1 cellular context compared by ENCODE assay signal in the genomic region with DNA sequence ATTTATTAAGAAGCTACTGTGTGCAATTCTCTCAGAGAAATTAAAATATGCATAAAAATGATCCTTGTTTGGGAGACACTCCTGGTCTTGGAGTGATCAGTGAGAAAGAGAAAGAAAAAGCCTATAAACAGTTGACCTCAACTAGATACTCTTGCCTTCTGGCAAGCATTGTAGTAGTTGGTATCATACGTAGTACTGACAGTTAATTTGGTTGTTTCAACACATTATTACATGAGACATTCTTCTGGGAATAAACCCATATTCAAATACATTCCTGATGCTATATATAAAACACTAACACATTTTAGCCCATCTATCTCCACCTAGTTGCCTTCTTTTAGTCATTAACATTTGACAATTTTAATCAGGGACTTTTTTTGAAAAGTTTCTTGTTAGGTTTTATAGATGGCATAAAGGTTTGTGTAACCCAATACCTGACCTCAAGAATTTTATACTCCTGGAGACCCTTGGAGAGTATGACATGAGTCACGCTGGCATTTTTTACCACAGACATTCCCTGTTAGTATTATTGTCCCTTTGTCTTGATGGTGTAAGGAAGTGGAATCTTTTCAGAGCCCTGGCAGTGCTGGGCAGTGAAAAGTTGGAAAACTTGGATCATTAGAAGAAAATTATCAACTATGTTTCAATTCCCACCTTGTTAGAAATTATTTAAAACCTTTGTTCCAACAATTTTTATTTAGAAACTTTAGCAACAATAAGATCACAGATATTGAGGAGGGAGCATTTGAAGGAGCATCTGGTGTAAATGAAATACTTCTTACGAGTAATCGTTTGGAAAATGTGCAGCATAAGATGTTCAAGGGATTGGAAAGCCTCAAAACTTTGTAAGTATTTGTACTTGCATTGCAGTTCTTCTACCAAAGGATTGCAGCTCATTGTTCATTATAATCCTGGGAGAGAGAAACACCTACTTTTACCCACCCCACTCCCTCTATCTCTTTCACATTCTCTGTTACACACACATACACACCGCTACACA.
TF ChIP-seq lines count a peak whose summit lies in the region.

No MANE protein-coding gene starts in this region.

TF ChIP-seq in IMR-90, 13 proteins besides CTCF, POLR2A, EP300 and RAD21 (continued from another document):
- TF ChIP-seq, protein P1, sequence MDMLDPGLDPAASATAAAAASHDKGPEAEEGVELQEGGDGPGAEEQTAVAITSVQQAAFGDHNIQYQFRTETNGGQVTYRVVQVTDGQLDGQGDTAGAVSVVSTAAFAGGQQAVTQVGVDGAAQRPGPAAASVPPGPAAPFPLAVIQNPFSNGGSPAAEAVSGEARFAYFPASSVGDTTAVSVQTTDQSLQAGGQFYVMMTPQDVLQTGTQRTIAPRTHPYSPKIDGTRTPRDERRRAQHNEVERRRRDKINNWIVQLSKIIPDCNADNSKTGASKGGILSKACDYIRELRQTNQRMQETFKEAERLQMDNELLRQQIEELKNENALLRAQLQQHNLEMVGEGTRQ (IDR thresholded peaks at IDR 0.05; ENCODE audit: low read depth, low read length): no peak
